1 cellular context compared by ENCODE assay signal in the genomic region with DNA sequence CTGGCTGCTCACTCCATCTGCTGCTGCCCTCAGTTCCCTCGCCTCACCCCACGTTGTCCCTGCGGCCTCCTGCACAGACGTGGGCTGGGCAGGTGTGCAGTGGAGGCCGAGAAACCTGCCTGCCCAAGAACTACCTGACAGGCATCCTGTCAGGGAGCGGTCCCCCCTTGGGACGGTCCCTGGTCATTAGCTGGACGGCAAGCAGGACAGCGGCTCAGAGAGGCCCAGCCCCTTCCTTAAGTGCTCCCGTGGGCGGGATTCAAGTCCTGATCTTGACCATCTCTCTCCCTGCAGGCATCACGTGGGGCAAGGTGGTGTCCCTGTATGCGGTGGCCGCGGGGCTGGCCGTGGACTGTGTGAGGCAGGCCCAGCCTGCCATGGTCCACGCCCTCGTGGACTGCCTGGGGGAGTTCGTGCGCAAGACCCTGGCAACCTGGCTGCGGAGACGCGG.
TF ChIP-seq lines count a peak whose summit lies in the region.

No MANE protein-coding gene starts in this region.

TF ChIP-seq in K562, 482 proteins besides CTCF, POLR2A, EP300 and RAD21:
- TF ChIP-seq GATAD2A (IDR thresholded peaks at IDR 0.05) (no peak), POLR2G (IDR thresholded peaks at IDR 0.05; ENCODE audit: low read depth, low read length) (0 out of 2 replicates have a peak, but pooled peaks have one; percentile 19)
